In genomic region chr5:111685969-111686368, GRCh38 we compare ENCODE assay signal across 12 cellular contexts.
DNase-seq lines count a peak whose midpoint lies in the region; ATAC-seq and TF ChIP-seq lines count a peak whose summit lies in the region.
"Had no signal": no experiment of that assay in that cellular context is flagged by ENCODE, and none has a peak within 500 bp of the region (broad histone marks: within the 10 kb centered on the region; RNA-seq: fewer than 3 reads in every experiment).

No MANE protein-coding gene starts in this region.

- H3K4me1 ChIP-seq in psoas muscle, result peaks cover 9% of the 10 kb centered on the region
- H3K4me1 ChIP-seq in esophagus squamous epithelium, result peaks cover 7 to 15% (median 8%) of the 10 kb centered on the region in 3 donors

- H3K36me3 ChIP-seq in psoas muscle (ENCODE audit: insufficient read depth in 1 of 2, low read depth in 1 of 2), result no peaks in the 10 kb centered on the region
- no peaks in the 10 kb centered on the region for H3K36me3 ChIP-seq in esophagus squamous epithelium
- H3K36me3 ChIP-seq: gastrocnemius medialis, pancreas had no signal

- H3K4me3 ChIP-seq in psoas muscle (no peak overlapping the region), esophagus squamous epithelium (no peak overlapping the region)
- H3K4me3 ChIP-seq: gastrocnemius medialis, pancreas had no signal

- H3K9me3 ChIP-seq in psoas muscle, result no peaks in the 10 kb centered on the region
- no peaks in the 10 kb centered on the region for H3K9me3 ChIP-seq in esophagus squamous epithelium
- H3K9me3 ChIP-seq: gastrocnemius medialis, pancreas had no signal

- TF ChIP-seq POLR2A in esophagus squamous epithelium (IDR thresholded peaks at IDR 0.05), result no peak

- peak; percentile 15 to 33 for DNase-seq in SHP77 (lab: John Stamatoyannopoulos, UW)
- no peak for DNase-seq in SHP77 treated with DMSO at 0.1 percent for 48 hours (lab: John Stamatoyannopoulos, UW)
- peak; percentile 53 for DNase-seq in SW480 (ENCODE audit: low spot score)
- no peak for DNase-seq in psoas muscle
- no peak for DNase-seq in esophagus squamous epithelium (lab: John Stamatoyannopoulos, UW)
- DNase-seq in NCI-H510A treated with DMSO at 0.1 percent for 48 hours (lab: John Stamatoyannopoulos, UW), result no peak
- DNase-seq: amygdala; gastrocnemius medialis; pancreas; stimulated activated CD8-positive, alpha-beta memory T cell treated with anti-CD3 and anti-CD28 coated beads, Interleukin-4, amount 100 ng/mL, for 48 hours had no signal

- TF ChIP-seq CTCF in psoas muscle (IDR thresholded peaks at IDR 0.05), result peak; percentile 16
- TF ChIP-seq CTCF in esophagus squamous epithelium (IDR thresholded peaks at IDR 0.05), result peak in 1 of 6 experiments; percentile 24

- H3K27me3 ChIP-seq in psoas muscle (ENCODE audit: insufficient read depth in 3 of 3, low read length in 2 of 3) (no peaks in the 10 kb centered on the region), esophagus squamous epithelium (no peaks in the 10 kb centered on the region)
- H3K27me3 ChIP-seq: gastrocnemius medialis, pancreas had no signal

- 95 to 96% (median 95%) methylated on average over 3 of the region's 3 CpGs for WGBS in psoas muscle, 3 donors
- 78 to 92% methylated on average over 3 of the region's 3 CpGs for WGBS in esophagus squamous epithelium, 2 donors

- ATAC-seq in HG03442 (IDR thresholded peaks at IDR 0.05; ENCODE audit: unreplicated experiment) (peak; percentile 70), psoas muscle (peak in 1 of 4 donors; percentile 36), GM19324 (IDR thresholded peaks at IDR 0.05; ENCODE audit: low FRiP score, unreplicated experiment) (no peak)
- ATAC-seq: gastrocnemius medialis had no signal

- H3K27ac ChIP-seq in psoas muscle (no peak overlapping the region), esophagus squamous epithelium (no peak overlapping the region)
- H3K27ac ChIP-seq: gastrocnemius medialis, pancreas had no signal

- intact Hi-C loops in psoas muscle (cut with DNase I), result loop anchor here in 1 of 2 donors (5.0 kb wide), 1 partner anchor 46 kb away; no protein-coding TSS in a partner anchor
- intact Hi-C loops in esophagus squamous epithelium (cut with DNase I), result no loop called here

Comparison
In these comparisons a context has a peak if more than half of its experiments do, and no peak if none do; other contexts are left out.
1. DNase-seq: peak in SHP77 (2 of 2) and SW480 (single experiment); none in SHP77 treated with DMSO at 0.1 percent for 48 hours (single experiment), psoas muscle (0 of 2), esophagus squamous epithelium (single experiment) and NCI-H510A treated with DMSO at 0.1 percent for 48 hours (single experiment).